In the genomic region with DNA sequence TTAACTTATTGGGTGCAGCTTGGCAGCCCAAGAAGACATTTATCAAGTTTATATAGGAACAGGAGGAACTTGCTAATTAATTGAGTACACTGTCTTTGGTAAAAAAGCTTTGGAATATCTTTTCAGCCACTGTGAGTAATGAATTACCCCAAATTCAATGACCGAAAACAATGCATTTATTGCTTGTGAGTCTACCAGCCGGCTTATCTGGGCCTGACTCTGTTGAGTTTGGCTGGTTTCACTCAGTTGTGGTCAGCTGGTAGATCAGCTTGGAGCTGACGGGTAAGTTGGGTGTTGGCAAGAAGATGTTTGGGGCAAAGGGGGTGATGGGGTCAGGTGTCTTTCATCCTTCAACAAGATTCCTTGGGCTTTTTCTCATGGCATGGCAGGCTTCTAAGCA, we compare ENCODE assay signal across 24 cellular contexts.
"Had no signal": no experiment of that assay in that cellular context is flagged by ENCODE, and none has a peak within 500 bp of the region (broad histone marks: within the 10 kb centered on the region; RNA-seq: fewer than 3 reads in every experiment).

No MANE protein-coding gene starts in this region.

- ATAC-seq: natural killer cell; psoas muscle; right lobe of liver; stimulated activated memory B cell treated with anti-CD40 and anti-IgM and Interleukin-4, amounts not matched to agents 10 μg/mL and 1 μg/mL and 100 μg/mL, for 72 hours; stimulated activated naive CD8-positive, alpha-beta T cell treated with anti-CD3 and anti-CD28 coated beads, Interleukin-15, amount 100 ng/mL, for 72 hours had no signal

- DNase-seq: hypothalamus; immature natural killer cell; kidney; left ventricle myocardium inferior; mesendoderm; naive B cell; natural killer cell; nephron progenitor cell; occipital lobe; psoas muscle; right lobe of liver; stimulated activated CD4-positive, alpha-beta T cell treated with anti-CD3 and anti-CD28 coated beads, Interleukin-1b, Interleukin-23, amount 100 ng/mL, for 48 hours; stimulated activated CD4-positive, alpha-beta T cell treated with anti-CD3 and anti-CD28 coated beads, Interleukin-2, amount 100 ng/mL, for 48 hours; stimulated activated CD4-positive, alpha-beta T cell treated with anti-CD3 and anti-CD28 coated beads, Interleukin-4, amount 100 ng/mL, for 4 hours; stimulated activated CD8-positive, alpha-beta memory T cell treated with anti-CD3 and anti-CD28 coated beads, Interleukin-4, amount 100 ng/mL, for 48 hours; stimulated activated naive CD4-positive, alpha-beta T cell treated with Interleukin-2 at 50 U/mL for 16 hours; stimulated activated naive CD8-positive, alpha-beta T cell treated with anti-CD3 and anti-CD28 coated beads, Interleukin-15, amount 100 ng/mL, for 72 hours; substantia nigra; testis; thyroid gland; transverse colon; upper lobe of left lung had no signal

- FAIRE-seq: islet of Langerhans, kidney had no signal
